Comparison of ENCODE assay signal across 1 cellular context in the genomic region with DNA sequence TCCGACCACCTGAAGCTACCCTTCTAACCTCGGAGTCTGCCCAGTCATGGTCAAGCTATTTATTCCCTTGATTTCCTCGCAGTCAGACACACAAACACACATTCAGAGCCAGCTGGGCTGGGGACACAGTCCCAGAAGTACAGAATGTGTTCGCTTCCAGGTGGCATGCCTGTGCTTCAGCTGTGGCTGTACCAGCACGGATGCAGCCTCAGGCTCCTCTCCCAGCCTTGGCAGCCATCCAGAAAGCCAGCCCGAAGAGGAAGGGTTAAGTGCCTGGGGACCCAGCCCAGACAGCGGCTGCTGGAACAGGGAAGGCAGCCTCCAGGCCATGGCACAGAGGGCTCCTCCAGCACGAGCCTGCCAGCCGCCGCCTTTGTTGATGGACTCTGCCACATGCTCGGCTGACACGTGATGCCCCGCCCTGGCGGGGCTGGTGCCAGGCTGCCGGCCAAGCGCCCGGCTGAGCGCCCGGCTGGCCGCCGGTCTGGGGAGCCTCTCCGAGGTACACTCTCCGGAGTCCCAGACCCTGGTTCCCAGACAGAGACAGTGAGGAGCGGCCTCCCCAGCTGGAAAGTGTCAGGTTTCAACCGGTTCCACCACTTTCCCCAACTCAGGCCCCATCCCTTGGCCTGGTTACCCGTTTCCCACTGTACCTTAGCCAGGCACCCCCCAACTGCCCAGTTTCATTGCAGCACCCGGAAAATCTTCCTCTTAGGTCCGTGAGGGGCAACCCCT.
A peak's percentile ranks its signal among the peaks of the same experiment; 100 is the strongest.
TF ChIP-seq lines count a peak whose summit lies in the region.

No MANE protein-coding gene starts in this region.

TF ChIP-seq in HEK293, 187 proteins besides CTCF, POLR2A, EP300 and RAD21 (continued from another document):
- TF ChIP-seq ZNF645 (tag by site-specific recombination; IDR thresholded peaks at IDR 0.05) (no peak), PRDM6 (tag by site-specific recombination; IDR thresholded peaks at IDR 0.05) (no peak), PATZ1 (tag by site-specific recombination; IDR thresholded peaks at IDR 0.05) (peak; percentile 43; the same call in 1 of the 2 replicates), ZNF174 (tag by site-specific recombination; IDR thresholded peaks at IDR 0.05) (no peak), ZNF626 (tag by site-specific recombination; IDR thresholded peaks at IDR 0.05) (no peak), ZNF211 (tag by site-specific recombination; IDR thresholded peaks at IDR 0.05; ENCODE audit: low read depth) (no peak), ELK4 (IDR thresholded peaks at IDR 0.05; ENCODE audit: borderline replicate concordance, low read depth, low read length) (no peak), ZNF830 (tag by site-specific recombination; IDR thresholded peaks at IDR 0.05; ENCODE audit: low read depth) (no peak), ZNF175 (tag by site-specific recombination; IDR thresholded peaks at IDR 0.05) (no peak), KLF7 (tag by site-specific recombination; IDR thresholded peaks at IDR 0.05; ENCODE audit: borderline replicate concordance) (no peak), ZNF324 (tag by site-specific recombination; IDR thresholded peaks at IDR 0.05) (no peak), ZNF521 (tag by site-specific recombination; IDR thresholded peaks at IDR 0.05) (no peak), ZNF837 (tag by site-specific recombination; IDR thresholded peaks at IDR 0.05) (no peak), SALL2 (tag by site-specific recombination; IDR thresholded peaks at IDR 0.05; ENCODE audit: borderline replicate concordance) (no peak), ZNF514 (tag by site-specific recombination; IDR thresholded peaks at IDR 0.05) (no peak), ZNF362 (tag by site-specific recombination; IDR thresholded peaks at IDR 0.05) (no peak), ZNF561 (tag by site-specific recombination; IDR thresholded peaks at IDR 0.05; ENCODE audit: borderline replicate concordance) (no peak), ZBTB6 (tag by site-specific recombination; IDR thresholded peaks at IDR 0.05) (no peak), ZBTB17 (tag by site-specific recombination; IDR thresholded peaks at IDR 0.05) (peak; percentile 25; the same call in 1 of the 2 replicates), ZNF302 (tag by site-specific recombination; IDR thresholded peaks at IDR 0.05; ENCODE audit: low read depth) (no peak), ZNF529 (tag by site-specific recombination; IDR thresholded peaks at IDR 0.05; ENCODE audit: insufficient replicate concordance) (no peak), ZNF704 (tag by site-specific recombination; IDR thresholded peaks at IDR 0.05) (no peak), KLF16 (tag by site-specific recombination; IDR thresholded peaks at IDR 0.05) (0 out of 2 replicates have a peak, but pooled peaks have one; percentile 22), ZNF544 (tag by site-specific recombination; IDR thresholded peaks at IDR 0.05) (no peak), ZNF157 (tag by site-specific recombination; IDR thresholded peaks at IDR 0.05) (no peak), ZNF707 (tag by site-specific recombination; IDR thresholded peaks at IDR 0.05) (no peak), ZNF266 (tag by site-specific recombination; IDR thresholded peaks at IDR 0.05; ENCODE audit: low read depth) (no peak), ZNF701 (tag by site-specific recombination; IDR thresholded peaks at IDR 0.05) (no peak)
- TF ChIP-seq, protein P1, sequence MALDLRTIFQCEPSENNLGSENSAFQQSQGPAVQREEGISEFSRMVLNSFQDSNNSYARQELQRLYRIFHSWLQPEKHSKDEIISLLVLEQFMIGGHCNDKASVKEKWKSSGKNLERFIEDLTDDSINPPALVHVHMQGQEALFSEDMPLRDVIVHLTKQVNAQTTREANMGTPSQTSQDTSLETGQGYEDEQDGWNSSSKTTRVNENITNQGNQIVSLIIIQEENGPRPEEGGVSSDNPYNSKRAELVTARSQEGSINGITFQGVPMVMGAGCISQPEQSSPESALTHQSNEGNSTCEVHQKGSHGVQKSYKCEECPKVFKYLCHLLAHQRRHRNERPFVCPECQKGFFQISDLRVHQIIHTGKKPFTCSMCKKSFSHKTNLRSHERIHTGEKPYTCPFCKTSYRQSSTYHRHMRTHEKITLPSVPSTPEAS (tag by site-specific recombination; IDR thresholded peaks at IDR 0.05) = no peak
- TF ChIP-seq, protein P2, sequence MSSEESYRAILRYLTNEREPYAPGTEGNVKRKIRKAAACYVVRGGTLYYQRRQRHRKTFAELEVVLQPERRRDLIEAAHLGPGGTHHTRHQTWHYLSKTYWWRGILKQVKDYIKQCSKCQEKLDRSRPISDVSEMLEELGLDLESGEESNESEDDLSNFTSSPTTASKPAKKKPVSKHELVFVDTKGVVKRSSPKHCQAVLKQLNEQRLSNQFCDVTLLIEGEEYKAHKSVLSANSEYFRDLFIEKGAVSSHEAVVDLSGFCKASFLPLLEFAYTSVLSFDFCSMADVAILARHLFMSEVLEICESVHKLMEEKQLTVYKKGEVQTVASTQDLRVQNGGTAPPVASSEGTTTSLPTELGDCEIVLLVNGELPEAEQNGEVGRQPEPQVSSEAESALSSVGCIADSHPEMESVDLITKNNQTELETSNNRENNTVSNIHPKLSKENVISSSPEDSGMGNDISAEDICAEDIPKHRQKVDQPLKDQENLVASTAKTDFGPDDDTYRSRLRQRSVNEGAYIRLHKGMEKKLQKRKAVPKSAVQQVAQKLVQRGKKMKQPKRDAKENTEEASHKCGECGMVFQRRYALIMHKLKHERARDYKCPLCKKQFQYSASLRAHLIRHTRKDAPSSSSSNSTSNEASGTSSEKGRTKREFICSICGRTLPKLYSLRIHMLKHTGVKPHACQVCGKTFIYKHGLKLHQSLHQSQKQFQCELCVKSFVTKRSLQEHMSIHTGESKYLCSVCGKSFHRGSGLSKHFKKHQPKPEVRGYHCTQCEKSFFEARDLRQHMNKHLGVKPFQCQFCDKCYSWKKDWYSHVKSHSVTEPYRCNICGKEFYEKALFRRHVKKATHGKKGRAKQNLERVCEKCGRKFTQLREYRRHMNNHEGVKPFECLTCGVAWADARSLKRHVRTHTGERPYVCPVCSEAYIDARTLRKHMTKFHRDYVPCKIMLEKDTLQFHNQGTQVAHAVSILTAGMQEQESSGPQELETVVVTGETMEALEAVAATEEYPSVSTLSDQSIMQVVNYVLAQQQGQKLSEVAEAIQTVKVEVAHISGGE (tag by site-specific recombination; conservative IDR thresholded peaks at IDR 0.05; ENCODE audit: low read depth) = 0 out of 2 replicates have a peak, but pooled peaks have one; percentile 23
- TF ChIP-seq, protein P3, sequence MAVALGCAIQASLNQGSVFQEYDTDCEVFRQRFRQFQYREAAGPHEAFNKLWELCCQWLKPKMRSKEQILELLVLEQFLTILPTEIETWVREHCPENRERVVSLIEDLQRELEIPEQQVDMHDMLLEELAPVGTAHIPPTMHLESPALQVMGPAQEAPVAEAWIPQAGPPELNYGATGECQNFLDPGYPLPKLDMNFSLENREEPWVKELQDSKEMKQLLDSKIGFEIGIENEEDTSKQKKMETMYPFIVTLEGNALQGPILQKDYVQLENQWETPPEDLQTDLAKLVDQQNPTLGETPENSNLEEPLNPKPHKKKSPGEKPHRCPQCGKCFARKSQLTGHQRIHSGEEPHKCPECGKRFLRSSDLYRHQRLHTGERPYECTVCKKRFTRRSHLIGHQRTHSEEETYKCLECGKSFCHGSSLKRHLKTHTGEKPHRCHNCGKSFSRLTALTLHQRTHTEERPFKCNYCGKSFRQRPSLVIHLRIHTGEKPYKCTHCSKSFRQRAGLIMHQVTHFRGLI (tag by site-specific recombination; IDR thresholded peaks at IDR 0.05) = peak; percentile 88
- TF ChIP-seq, protein P4, sequence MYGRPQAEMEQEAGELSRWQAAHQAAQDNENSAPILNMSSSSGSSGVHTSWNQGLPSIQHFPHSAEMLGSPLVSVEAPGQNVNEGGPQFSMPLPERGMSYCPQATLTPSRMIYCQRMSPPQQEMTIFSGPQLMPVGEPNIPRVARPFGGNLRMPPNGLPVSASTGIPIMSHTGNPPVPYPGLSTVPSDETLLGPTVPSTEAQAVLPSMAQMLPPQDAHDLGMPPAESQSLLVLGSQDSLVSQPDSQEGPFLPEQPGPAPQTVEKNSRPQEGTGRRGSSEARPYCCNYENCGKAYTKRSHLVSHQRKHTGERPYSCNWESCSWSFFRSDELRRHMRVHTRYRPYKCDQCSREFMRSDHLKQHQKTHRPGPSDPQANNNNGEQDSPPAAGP (tag by site-specific recombination; IDR thresholded peaks at IDR 0.05) = no peak
